ENCODE assay signal across 15 cellular contexts in the genomic region with DNA sequence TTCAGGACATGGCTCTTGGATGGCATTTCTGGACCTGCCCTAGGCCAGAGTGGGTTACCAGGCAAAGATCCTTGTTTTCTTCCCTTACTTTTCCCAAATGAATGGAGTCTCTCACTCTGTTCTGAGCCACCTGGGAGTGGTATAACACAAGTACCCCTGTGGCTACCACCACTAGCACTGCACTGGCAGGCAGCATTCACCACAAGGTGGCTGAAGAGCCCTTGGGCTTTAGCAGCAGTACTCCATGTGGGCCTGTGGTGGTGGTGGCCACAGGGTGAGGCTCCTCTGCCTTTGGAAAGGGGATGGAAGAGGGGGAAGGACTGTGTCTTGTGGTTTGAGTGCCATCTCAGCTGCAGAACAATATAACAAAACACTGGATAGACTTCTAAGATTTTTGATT. TPM values are rescaled to one million over a fixed set of nuclear protein-coding genes. Genes with fewer than 3 reads are reported as not detected.
DNase-seq lines count a peak whose midpoint lies in the region; ATAC-seq, FAIRE-seq and TF ChIP-seq lines count a peak whose summit lies in the region.
"Had no signal": no experiment of that assay in that cellular context is flagged by ENCODE, and none has a peak within 500 bp of the region (broad histone marks: within the 10 kb centered on the region; RNA-seq: fewer than 3 reads in every experiment).

No MANE protein-coding gene starts in this region.

- peak; percentile 23 for DNase-seq in H4 (ENCODE audit: low spot score)
- DNase-seq in NT2/D1 (ENCODE audit: low read depth, low spot score) = peak; percentile 33
- peak; percentile 87 for DNase-seq in endodermal cell
- DNase-seq in natural killer cell treated with Interleukin-12 subunit alpha and Interleukin-12 subunit beta and Interleukin-15 and Interleukin-18, amount 100 ng/mL, for 72 hours (ENCODE audit: low spot score) = no peak
- DNase-seq in frontal cortex (ENCODE audit: low spot score in 2 of 2) = no peak
- no peak for DNase-seq in G401 (ENCODE audit: low spot score)
- no peak for DNase-seq in foreskin melanocyte
- DNase-seq: activated CD4-positive, alpha-beta T cell treated with anti-CD3 and anti-CD28 coated beads for 48 hours; activated naive CD4-positive, alpha-beta T cell treated with anti-CD3 and anti-CD28 coated beads, Interleukin-2, amount 10 ng/mL, durations not matched to agents 7 days and 5 days; MM.1S; SJCRH30; stimulated activated CD4-positive, alpha-beta T cell treated with anti-CD3 and anti-CD28 coated beads, Interleukin-4, amount 100 ng/mL, for 4 hours had no signal

- no peak for FAIRE-seq in frontal cortex (lab: Jason Lieb, UNC)

- peak overlapping the region; percentile 5 for H3K4me3 Mint-ChIP-seq in endodermal cell
- H3K4me3 Mint-ChIP-seq in natural killer cell treated with Interleukin-12 subunit alpha and Interleukin-12 subunit beta and Interleukin-15 and Interleukin-18, amount 100 ng/mL, for 72 hours = no peak overlapping the region
- H3K4me3 Mint-ChIP-seq: activated naive CD4-positive, alpha-beta T cell treated with anti-CD3 and anti-CD28 coated beads, Interleukin-2, amount 10 ng/mL, durations not matched to agents 7 days and 5 days had no signal

- H3K27me3 Mint-ChIP-seq in endodermal cell (ENCODE audit: insufficient read depth) = no peaks in the 10 kb centered on the region
- H3K27me3 Mint-ChIP-seq in natural killer cell treated with Interleukin-12 subunit alpha and Interleukin-12 subunit beta and Interleukin-15 and Interleukin-18, amount 100 ng/mL, for 72 hours = no peaks in the 10 kb centered on the region
- H3K27me3 Mint-ChIP-seq: activated naive CD4-positive, alpha-beta T cell treated with anti-CD3 and anti-CD28 coated beads, Interleukin-2, amount 10 ng/mL, durations not matched to agents 7 days and 5 days had no signal

- H3K27ac ChIP-seq in endodermal cell (ENCODE audit: low read depth, low read length) = no peak overlapping the region
- H3K27ac ChIP-seq: coronary artery, SJCRH30 had no signal

- ATAC-seq in natural killer cell treated with Interleukin-12 subunit alpha and Interleukin-12 subunit beta and Interleukin-15 and Interleukin-18, amount 100 ng/mL, for 72 hours = no peak

- peaks cover 38% of the 10 kb centered on the region for H3K36me3 Mint-ChIP-seq in endodermal cell (ENCODE audit: low read depth)
- peaks cover 4% of the 10 kb centered on the region for H3K36me3 Mint-ChIP-seq in natural killer cell treated with Interleukin-12 subunit alpha and Interleukin-12 subunit beta and Interleukin-15 and Interleukin-18, amount 100 ng/mL, for 72 hours

- no peaks in the 10 kb centered on the region for H3K36me3 ChIP-seq in NT2/D1 (ENCODE audit: insufficient read depth, insufficient read length, low read length)
- peaks cover 42% of the 10 kb centered on the region for H3K36me3 ChIP-seq in endodermal cell (ENCODE audit: control insufficient read depth, insufficient read depth, low read length)
- H3K36me3 ChIP-seq: SJCRH30 had no signal

- H3K9ac ChIP-seq in NT2/D1 (ENCODE audit: insufficient read length, low read depth) = no peak overlapping the region
- H3K9ac ChIP-seq in endodermal cell (ENCODE audit: extremely low read depth, low read length, poor library complexity, severe bottlenecking) = no peak overlapping the region

- H3K4me1 Mint-ChIP-seq in endodermal cell = peaks cover 56% of the 10 kb centered on the region
- peaks cover 20 to 42% of the 10 kb centered on the region in 2 donors for H3K4me1 Mint-ChIP-seq in natural killer cell treated with Interleukin-12 subunit alpha and Interleukin-12 subunit beta and Interleukin-15 and Interleukin-18, amount 100 ng/mL, for 72 hours (ENCODE audit: low read depth in 2 of 2)

- H3K9me3 ChIP-seq in NT2/D1 (ENCODE audit: insufficient read depth, low read length) (peaks cover 28% of the 10 kb centered on the region), endodermal cell (ENCODE audit: control insufficient read depth, low read length) (peaks cover 49% of the 10 kb centered on the region)

- H3K4me3 ChIP-seq in NT2/D1 (ENCODE audit: insufficient read length, low read depth) = no peak overlapping the region
- H3K4me3 ChIP-seq in endodermal cell (ENCODE audit: low read length) = no peak overlapping the region
- H3K4me3 ChIP-seq: coronary artery, lung, SJCRH30 had no signal

- H3K9me3 Mint-ChIP-seq in endodermal cell = peaks cover 41% of the 10 kb centered on the region
- H3K9me3 Mint-ChIP-seq in natural killer cell treated with Interleukin-12 subunit alpha and Interleukin-12 subunit beta and Interleukin-15 and Interleukin-18, amount 100 ng/mL, for 72 hours = peaks cover 17% of the 10 kb centered on the region

- in situ Hi-C loops in G401 (cut with HindIII; ENCODE audit: low sequenced_read_pairs) = no loop called here

- TF ChIP-seq CTCF in endodermal cell (conservative IDR thresholded peaks at IDR 0.05) = peak; percentile 97

- H3K4me1 ChIP-seq in NT2/D1 (ENCODE audit: insufficient read depth, insufficient read length) (no peaks in the 10 kb centered on the region), endodermal cell (ENCODE audit: control insufficient read depth, insufficient read depth, low read length) (peaks cover 4% of the 10 kb centered on the region)

- H3K27me3 ChIP-seq in NT2/D1 (ENCODE audit: insufficient read depth, insufficient read length) = no peaks in the 10 kb centered on the region
- no peaks in the 10 kb centered on the region for H3K27me3 ChIP-seq in endodermal cell (ENCODE audit: control insufficient read depth, insufficient read depth, low read length, poor library complexity, severe bottlenecking)
- H3K27me3 ChIP-seq: SJCRH30 had no signal

- peak overlapping the region; percentile 14 for H3K27ac Mint-ChIP-seq in endodermal cell
- peak overlapping the region; percentile 29 to 87 for H3K27ac Mint-ChIP-seq in natural killer cell treated with Interleukin-12 subunit alpha and Interleukin-12 subunit beta and Interleukin-15 and Interleukin-18, amount 100 ng/mL, for 72 hours

RNA-seq across cellular contexts. Expression of a gene that starts 38.0 kb away (rescaled TPM):
- not detected in 2 replicates for total RNA-seq in H4 (2014; rRNA removed; shearing (Covaris generic))
- total RNA-seq in endodermal cell (10 to 100 TPM; 36.9 to 54.7 TPM), frontal cortex (1.2 TPM)
- 6.9 TPM for polyA plus RNA-seq in endodermal cell (2013, experiment 1 of 2)
- 9.1 TPM for polyA plus RNA-seq in endodermal cell (2013, experiment 2 of 2)
- not detected for total RNA-seq in natural killer cell treated with Interleukin-12 subunit alpha and Interleukin-12 subunit beta and Interleukin-15 and Interleukin-18, amount 100 ng/mL, for 72 hours
- not detected in 2 replicates for total RNA-seq in G401 (2014; rRNA removed; shearing (Covaris generic))
- total RNA-seq: pulmonary artery endothelial cell, SJCRH30 had no signal

Comparison
In these comparisons a context has a peak if more than half of its experiments do, and no peak if none do; other contexts are left out.
1. DNase-seq: peak in H4 (single experiment), NT2/D1 (single experiment) and endodermal cell (single experiment); none in natural killer cell treated with Interleukin-12 subunit alpha and Interleukin-12 subunit beta and Interleukin-15 and Interleukin-18, amount 100 ng/mL, for 72 hours (single experiment), frontal cortex (0 of 2), G401 (single experiment) and foreskin melanocyte (single experiment).
2. RNA of a gene that starts 38.0 kb away (total RNA-seq): 36.9 to 54.7 TPM in endodermal cell; 1.2 TPM in frontal cortex (single experiment), not detected in H4, not detected in natural killer cell treated with Interleukin-12 subunit alpha and Interleukin-12 subunit beta and Interleukin-15 and Interleukin-18, amount 100 ng/mL, for 72 hours and not detected in G401; every median in the first group is over 10 times any median in the second.